ENCODE assay signal across 9 cellular contexts in the genomic region with DNA sequence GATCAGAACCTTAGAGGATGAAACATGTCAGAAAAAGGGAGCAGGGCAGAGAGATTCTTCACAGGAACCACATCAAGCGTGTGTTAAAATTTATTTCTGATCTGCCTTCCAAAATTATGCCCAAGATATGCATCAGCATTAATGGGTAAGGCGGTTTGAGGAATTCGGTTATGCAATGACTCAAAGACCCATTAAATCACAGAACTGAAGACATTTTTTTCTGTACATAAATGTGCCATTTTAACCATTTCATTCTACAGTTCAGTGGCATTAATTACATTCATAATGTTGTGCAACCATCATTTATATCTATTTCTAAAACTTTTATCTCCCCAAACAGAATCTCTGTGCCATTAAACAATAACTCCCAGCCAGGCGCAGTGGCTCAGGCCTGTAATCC. TPM values are rescaled to one million over a fixed set of nuclear protein-coding genes. Genes with fewer than 3 reads are reported as not detected.
DNase-seq lines count a peak whose midpoint lies in the region; ATAC-seq and TF ChIP-seq lines count a peak whose summit lies in the region.
"Had no signal": no experiment of that assay in that cellular context is flagged by ENCODE, and none has a peak within 500 bp of the region (broad histone marks: within the 10 kb centered on the region; RNA-seq: fewer than 3 reads in every experiment).

No MANE protein-coding gene starts in this region.

- H4K20me1 ChIP-seq in PC-9 (ENCODE audit: insufficient read depth), result no peaks in the 10 kb centered on the region

- H3K9me3 Mint-ChIP-seq in CD4-positive, alpha-beta T cell, result no peaks in the 10 kb centered on the region

- POLR2A ChIA-PET in CD4-positive, alpha-beta T cell (lab: Charles Lee), result no interaction called here
- POLR2A ChIA-PET in PC-9 (lab: Charles Lee; ENCODE audit: unreplicated experiment), result no interaction called here

- H3K4me1 ChIP-seq in PC-9 (replicated peaks; ENCODE audit: insufficient read depth) (peaks cover 15% of the 10 kb centered on the region), spleen (peaks cover 4 to 55% (median 24%) of the 10 kb centered on the region in 6 donors)

- CTCF ChIA-PET in CD4-positive, alpha-beta T cell (lab: Charles Lee), result no interaction called here
- CTCF ChIA-PET in PC-9 (lab: Charles Lee), result no interaction called here

- no peaks in the 10 kb centered on the region for H3K79me2 ChIP-seq in PC-9 (ENCODE audit: low read depth)

- peaks cover 58% of the 10 kb centered on the region for H3K36me3 Mint-ChIP-seq in CD4-positive, alpha-beta T cell (ENCODE audit: low read depth)

- H3K27ac ChIP-seq in CD4-positive, alpha-beta T cell (ENCODE audit: low read depth, low read length), result no peak overlapping the region
- H3K27ac ChIP-seq in PC-9, result peak overlapping the region; percentile 81
- H3K27ac ChIP-seq in epithelial cell of prostate, result peak overlapping the region; percentile 84
- H3K27ac ChIP-seq in spleen, result peak overlapping the region in 6 of 8 donors; percentile 6 to 72 (median 60)

- H3K4me3 Mint-ChIP-seq in CD4-positive, alpha-beta T cell, result no peak overlapping the region

- H3K27ac Mint-ChIP-seq in CD4-positive, alpha-beta T cell, result peak overlapping the region; percentile 85

- peak overlapping the region; percentile 48 for H3K4me2 ChIP-seq in PC-9

- no peak overlapping the region for H3K4me3 ChIP-seq in PC-9
- no peak overlapping the region for H3K4me3 ChIP-seq in spleen

- no peaks in the 10 kb centered on the region for H3K9me3 ChIP-seq in CD4-positive, alpha-beta T cell (ENCODE audit: control insufficient read depth, low read length)
- H3K9me3 ChIP-seq in PC-9 (ENCODE audit: insufficient read depth, low read depth), result no peaks in the 10 kb centered on the region
- no peaks in the 10 kb centered on the region for H3K9me3 ChIP-seq in spleen

- no peaks in the 10 kb centered on the region for H3K9me2 ChIP-seq in PC-9 (ENCODE audit: insufficient read depth)

- DNase-seq in CD4-positive, alpha-beta T cell, result no peak
- DNase-seq in PC-9 (no peak), epithelial cell of prostate (ENCODE audit: low read depth, low spot score) (no peak), spleen (no peak), nucleus accumbens (lab: John Stamatoyannopoulos, UW) (no peak)
- no peak for DNase-seq in central memory CD4-positive, alpha-beta T cell
- DNase-seq: Karpas-422, NCI-H2227 treated with DMSO at 0.1 percent for 48 hours had no signal

- 60 to 83% (median 70%) methylated on average over 4 of the region's 4 CpGs for WGBS in spleen, 5 donors

- peaks cover 18% of the 10 kb centered on the region; the same call in 1 of the 2 replicates for H3F3A ChIP-seq in PC-9 (ENCODE audit: insufficient read depth, low read depth)

- BruUV-seq in PC-9 (replicated peaks; lab: Mats Ljungman, UMichigan), result no TSS peak

- H3K4me1 Mint-ChIP-seq in CD4-positive, alpha-beta T cell (ENCODE audit: low read depth), result peaks cover 63% of the 10 kb centered on the region

- no peaks in the 10 kb centered on the region for H3K36me3 ChIP-seq in PC-9 (ENCODE audit: low read depth)
- H3K36me3 ChIP-seq in spleen, result peaks cover 0 to 11% (median 0%) of the 10 kb centered on the region in 6 donors

- no peak overlapping the region for H2AFZ ChIP-seq in PC-9

- H3K27me3 ChIP-seq in CD4-positive, alpha-beta T cell (ENCODE audit: control insufficient read depth, insufficient read depth, low read length), result no peaks in the 10 kb centered on the region
- H3K27me3 ChIP-seq in PC-9 (ENCODE audit: insufficient read depth, low read depth), result no peaks in the 10 kb centered on the region
- H3K27me3 ChIP-seq in spleen (replicated peaks in 1 of 7), result no peaks in the 10 kb centered on the region

- TF ChIP-seq POLR2A in spleen (IDR thresholded peaks at IDR 0.05), result no peak

- ATAC-seq in CD4-positive, alpha-beta T cell (ENCODE audit: poor library complexity), result no peak
- ATAC-seq in GM21528 (IDR thresholded peaks at IDR 0.05; ENCODE audit: low FRiP score, unreplicated experiment), result no peak

- no peak for TF ChIP-seq CTCF in CD4-positive, alpha-beta T cell (IDR thresholded peaks at IDR 0.05)
- TF ChIP-seq CTCF in PC-9 (conservative IDR thresholded peaks at IDR 0.05), result no peak
- TF ChIP-seq CTCF in spleen (IDR thresholded peaks at IDR 0.05 in 8 of 11, conservative IDR thresholded peaks at IDR 0.05 in 3 of 11), result no peak

- intact Hi-C loops in CD4-positive, alpha-beta T cell (cut with DNase I, micrococcal nuclease), result loop anchor here in 1 of 2 experiments (5.0 kb wide), 1 partner anchor 42 kb away; the partner anchor contains the start of genes CNST and TFB2M
- intact Hi-C loops in PC-9 (cut with micrococcal nuclease; ENCODE audit: unreplicated experiment), result loop anchor here (1.0 to 2.0 kb wide), 2 partner anchors 43 to 107 kb away; partner anchors contain the start of genes CNST and TFB2M
- intact Hi-C loops in spleen (cut with DNase I; ENCODE audit: low total_unique reads), result no loop called here

- no peaks in the 10 kb centered on the region for H3K27me3 Mint-ChIP-seq in CD4-positive, alpha-beta T cell

RNA-seq across cellular contexts. Expression of gene CNST, which starts 43.4 kb away (rescaled TPM):
- total RNA-seq in CD4-positive, alpha-beta T cell, result 10 to 100 TPM; 71.9 to 72.6 TPM
- total RNA-seq in PC-9 (2021) (9.1 and 13.1 TPM in 2 replicates), spleen (10 to 100 TPM; 28.8 to 40.5 (median 31.9) TPM)
- polyA plus RNA-seq in spleen, result 1 to 10 TPM; 7.5 to 8.6 (median 8.1) TPM

RNA-seq across cellular contexts. Expression of gene TFB2M, which starts 43.6 kb away (rescaled TPM):
- 1 to 10 TPM; 8.0 to 9.0 TPM for total RNA-seq in CD4-positive, alpha-beta T cell
- 16.2 and 17.8 TPM in 2 replicates for total RNA-seq in PC-9 (2021)
- 10 to 100 TPM in 1 of 7 donors, 1 to 10 TPM in 6; 7.2 to 11.9 (median 8.7) TPM for total RNA-seq in spleen
- 10 to 100 TPM in 1 of 3 donors, 1 to 10 TPM in 2; 7.4 to 10.2 (median 9.2) TPM for polyA plus RNA-seq in spleen
